ENCODE assay signal across 1 cellular context in the genomic region with DNA sequence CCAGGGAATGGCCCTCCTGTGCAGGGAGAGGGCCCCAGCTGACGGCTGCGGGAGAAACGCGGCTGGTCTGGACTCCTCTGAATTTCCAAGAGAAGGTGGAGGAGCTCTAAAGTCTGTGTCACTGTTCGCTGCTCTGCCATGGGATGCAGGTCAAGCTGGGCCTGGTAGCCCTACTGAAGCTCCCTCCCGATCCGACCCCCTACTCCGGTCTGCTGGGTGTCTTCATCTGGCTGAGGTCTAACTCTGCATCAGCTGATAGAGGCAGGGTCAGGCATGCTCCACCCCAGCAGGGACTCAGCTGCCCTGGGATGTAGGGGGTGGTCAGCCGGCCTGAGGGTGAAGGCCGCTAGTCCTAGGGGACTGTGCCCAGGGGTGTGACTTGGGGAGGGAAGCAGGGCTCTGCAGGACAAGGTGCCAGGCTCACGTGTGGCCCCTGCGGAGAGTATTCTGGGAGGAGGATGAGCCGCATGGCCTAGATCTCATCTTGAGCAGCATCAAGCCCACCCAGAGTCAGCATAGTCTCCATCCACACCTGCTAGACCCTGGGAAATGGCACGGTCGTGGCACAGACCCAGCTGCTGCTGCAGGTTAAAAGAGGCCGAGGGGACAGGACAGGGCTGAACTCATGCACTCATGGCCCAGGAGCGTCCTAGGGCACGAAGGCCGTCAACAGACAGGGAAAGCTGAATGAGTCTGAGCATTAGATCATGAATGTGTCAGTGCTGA.
TF ChIP-seq lines count a peak whose summit lies in the region.

No MANE protein-coding gene starts in this region.

TF ChIP-seq in GM23338, 12 proteins besides CTCF, POLR2A, EP300 and RAD21 (continued from another document):
- TF ChIP-seq, protein P1, sequence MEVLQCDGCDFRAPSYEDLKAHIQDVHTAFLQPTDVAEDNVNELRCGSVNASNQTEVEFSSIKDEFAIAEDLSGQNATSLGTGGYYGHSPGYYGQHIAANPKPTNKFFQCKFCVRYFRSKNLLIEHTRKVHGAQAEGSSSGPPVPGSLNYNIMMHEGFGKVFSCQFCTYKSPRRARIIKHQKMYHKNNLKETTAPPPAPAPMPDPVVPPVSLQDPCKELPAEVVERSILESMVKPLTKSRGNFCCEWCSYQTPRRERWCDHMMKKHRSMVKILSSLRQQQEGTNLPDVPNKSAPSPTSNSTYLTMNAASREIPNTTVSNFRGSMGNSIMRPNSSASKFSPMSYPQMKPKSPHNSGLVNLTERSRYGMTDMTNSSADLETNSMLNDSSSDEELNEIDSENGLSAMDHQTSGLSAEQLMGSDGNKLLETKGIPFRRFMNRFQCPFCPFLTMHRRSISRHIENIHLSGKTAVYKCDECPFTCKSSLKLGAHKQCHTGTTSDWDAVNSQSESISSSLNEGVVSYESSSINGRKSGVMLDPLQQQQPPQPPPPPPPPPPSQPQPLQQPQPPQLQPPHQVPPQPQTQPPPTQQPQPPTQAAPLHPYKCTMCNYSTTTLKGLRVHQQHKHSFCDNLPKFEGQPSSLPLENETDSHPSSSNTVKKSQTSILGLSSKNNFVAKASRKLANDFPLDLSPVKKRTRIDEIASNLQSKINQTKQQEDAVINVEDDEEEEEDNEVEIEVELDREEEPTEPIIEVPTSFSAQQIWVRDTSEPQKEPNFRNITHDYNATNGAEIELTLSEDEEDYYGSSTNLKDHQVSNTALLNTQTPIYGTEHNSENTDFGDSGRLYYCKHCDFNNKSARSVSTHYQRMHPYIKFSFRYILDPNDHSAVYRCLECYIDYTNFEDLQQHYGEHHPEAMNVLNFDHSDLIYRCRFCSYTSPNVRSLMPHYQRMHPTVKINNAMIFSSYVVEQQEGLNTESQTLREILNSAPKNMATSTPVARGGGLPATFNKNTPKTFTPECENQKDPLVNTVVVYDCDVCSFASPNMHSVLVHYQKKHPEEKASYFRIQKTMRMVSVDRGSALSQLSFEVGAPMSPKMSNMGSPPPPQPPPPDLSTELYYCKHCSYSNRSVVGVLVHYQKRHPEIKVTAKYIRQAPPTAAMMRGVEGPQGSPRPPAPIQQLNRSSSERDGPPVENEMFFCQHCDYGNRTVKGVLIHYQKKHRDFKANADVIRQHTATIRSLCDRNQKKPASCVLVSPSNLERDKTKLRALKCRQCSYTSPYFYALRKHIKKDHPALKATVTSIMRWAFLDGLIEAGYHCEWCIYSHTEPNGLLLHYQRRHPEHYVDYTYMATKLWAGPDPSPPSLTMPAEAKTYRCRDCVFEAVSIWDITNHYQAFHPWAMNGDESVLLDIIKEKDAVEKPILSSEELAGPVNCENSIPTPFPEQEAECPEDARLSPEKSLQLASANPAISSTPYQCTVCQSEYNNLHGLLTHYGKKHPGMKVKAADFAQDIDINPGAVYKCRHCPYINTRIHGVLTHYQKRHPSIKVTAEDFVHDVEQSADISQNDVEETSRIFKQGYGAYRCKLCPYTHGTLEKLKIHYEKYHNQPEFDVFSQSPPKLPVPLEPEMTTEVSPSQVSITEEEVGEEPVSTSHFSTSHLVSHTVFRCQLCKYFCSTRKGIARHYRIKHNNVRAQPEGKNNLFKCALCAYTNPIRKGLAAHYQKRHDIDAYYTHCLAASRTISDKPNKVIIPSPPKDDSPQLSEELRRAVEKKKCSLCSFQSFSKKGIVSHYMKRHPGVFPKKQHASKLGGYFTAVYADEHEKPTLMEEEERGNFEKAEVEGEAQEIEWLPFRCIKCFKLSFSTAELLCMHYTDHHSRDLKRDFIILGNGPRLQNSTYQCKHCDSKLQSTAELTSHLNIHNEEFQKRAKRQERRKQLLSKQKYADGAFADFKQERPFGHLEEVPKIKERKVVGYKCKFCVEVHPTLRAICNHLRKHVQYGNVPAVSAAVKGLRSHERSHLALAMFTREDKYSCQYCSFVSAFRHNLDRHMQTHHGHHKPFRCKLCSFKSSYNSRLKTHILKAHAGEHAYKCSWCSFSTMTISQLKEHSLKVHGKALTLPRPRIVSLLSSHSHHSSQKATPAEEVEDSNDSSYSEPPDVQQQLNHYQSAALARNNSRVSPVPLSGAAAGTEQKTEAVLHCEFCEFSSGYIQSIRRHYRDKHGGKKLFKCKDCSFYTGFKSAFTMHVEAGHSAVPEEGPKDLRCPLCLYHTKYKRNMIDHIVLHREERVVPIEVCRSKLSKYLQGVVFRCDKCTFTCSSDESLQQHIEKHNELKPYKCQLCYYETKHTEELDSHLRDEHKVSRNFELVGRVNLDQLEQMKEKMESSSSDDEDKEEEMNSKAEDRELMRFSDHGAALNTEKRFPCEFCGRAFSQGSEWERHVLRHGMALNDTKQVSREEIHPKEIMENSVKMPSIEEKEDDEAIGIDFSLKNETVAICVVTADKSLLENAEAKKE (CRISPR knock-in tag; IDR thresholded peaks at IDR 0.05), result no peak
- TF ChIP-seq NANOG (IDR thresholded peaks at IDR 0.05; ENCODE audit: borderline replicate concordance), result no peak
- TF ChIP-seq CREB1 (CRISPR knock-in tag; IDR thresholded peaks at IDR 0.05; ENCODE audit: low read depth), result no peak
- no peak for TF ChIP-seq EZH2 (IDR thresholded peaks at IDR 0.05; ENCODE audit: low read depth, unreplicated experiment)
- TF ChIP-seq EZH2phosphoT487 (IDR thresholded peaks at IDR 0.05; ENCODE audit: unreplicated experiment), result no peak
